ENCODE assay signal across 12 cellular contexts in the genomic region with DNA sequence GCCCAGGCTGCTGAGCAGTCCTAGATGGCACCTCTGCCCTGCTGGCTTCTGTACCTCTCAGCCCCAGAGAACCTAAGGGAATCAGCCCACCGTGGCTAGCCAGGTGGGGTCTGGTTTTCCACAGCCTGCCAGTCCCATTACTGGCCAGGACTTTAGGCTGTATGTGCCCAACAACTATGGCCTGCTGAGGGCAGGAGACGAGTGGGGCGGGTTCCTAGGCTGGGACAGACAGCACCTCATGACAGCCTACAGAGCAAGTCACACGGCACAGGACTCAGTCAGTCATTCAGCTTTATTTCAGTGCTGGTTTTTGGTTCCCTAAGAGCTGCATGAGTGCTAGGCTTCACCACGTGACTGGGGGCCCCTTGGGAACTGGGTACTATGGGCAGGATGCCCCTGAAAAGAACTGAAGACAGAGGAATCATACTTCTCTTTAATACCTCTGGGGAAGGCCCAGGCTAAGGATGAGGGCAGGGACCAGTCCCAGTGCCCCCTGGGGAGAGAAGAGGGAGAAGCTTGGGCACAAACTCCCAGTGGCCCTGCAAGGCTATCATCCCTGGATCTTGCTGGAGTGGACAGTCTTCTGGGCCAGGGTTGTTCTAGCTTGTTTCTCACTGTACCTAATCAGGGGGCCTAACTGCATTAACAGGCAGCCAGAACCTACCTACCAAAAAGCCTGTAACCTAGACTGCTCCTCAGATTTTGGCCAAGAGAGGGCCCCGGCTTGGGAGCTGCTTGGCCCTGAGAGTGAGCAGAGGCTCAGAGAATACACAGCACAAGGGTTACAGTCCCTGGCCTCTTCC. TPM values are rescaled to one million over a fixed set of nuclear protein-coding genes. Genes with fewer than 3 reads are reported as not detected.
A peak's percentile ranks its signal among the peaks of the same experiment; 100 is the strongest.
DNase-seq lines count a peak whose midpoint lies in the region; ATAC-seq, FAIRE-seq and TF ChIP-seq lines count a peak whose summit lies in the region.
"Had no signal": no experiment of that assay in that cellular context is flagged by ENCODE, and none has a peak within 500 bp of the region (broad histone marks: within the 10 kb centered on the region; RNA-seq: fewer than 3 reads in every experiment).

No MANE protein-coding gene starts in this region.

- no peak overlapping the region for H3K4ac ChIP-seq in H1 (replicated peaks; ENCODE audit: insufficient read length, low read depth, low read length)

- H3K4me1 ChIP-seq in OCI-LY1 (ENCODE audit: insufficient read depth, low read length, severe bottlenecking) (peaks cover 27% of the 10 kb centered on the region), H1 (replicated peaks in 1 of 4; ENCODE audit: control insufficient read depth in 3 of 4, insufficient read depth in 4 of 4, low read length in 3 of 4) (no peaks in the 10 kb centered on the region)

- ATAC-seq in stimulated activated effector memory CD8-positive, alpha-beta T cell treated with anti-CD3 and anti-CD28 coated beads, Interleukin-12 subunit alpha, Interleukin-12 subunit beta, amount 100 ng/mL, for 72 hours = no peak
- ATAC-seq in HG03108 (IDR thresholded peaks at IDR 0.05; ENCODE audit: unreplicated experiment) = no peak

- H2BK5ac ChIP-seq in H1 (ENCODE audit: low read depth, low read length) = no peak overlapping the region

- no peak overlapping the region for H2BK15ac ChIP-seq in H1 (ENCODE audit: low read length)

- H4K20me1 ChIP-seq in OCI-LY1 (ENCODE audit: insufficient read depth, low read length) (no peaks in the 10 kb centered on the region), H1 (replicated peaks in 1 of 2; ENCODE audit: control insufficient read depth in 1 of 2, insufficient read depth in 2 of 2, low read length in 2 of 2) (peaks cover 11 to 32% of the 10 kb centered on the region in 2 experiments)

- CTCF ChIA-PET in activated naive CD4-positive, alpha-beta T cell treated with anti-CD3 and anti-CD28 coated beads, Interleukin-2, amount 10 ng/mL, durations not matched to agents 7 days and 5 days (lab: Charles Lee) = interaction anchor here (0.6 to 14.2 kb wide), 10 partner anchors 11 to 257 kb away, joined by 3 to 347 read pairs (median 4); partner anchors contain the start of gene CLK3
- CTCF ChIA-PET in H1 (lab: Charles Lee; ENCODE audit: partially characterized antibody) = interaction anchor here (0.8 to 37.5 kb wide), 20 partner anchors 7 to 257 kb away, joined by 3 to 1439 read pairs (median 6); partner anchors contain the start of genes CLK3, CSK and CYP1A2

- H3K79me1 ChIP-seq in H1 (ENCODE audit: low read depth, low read length) = no peaks in the 10 kb centered on the region; the same call in 1 of the 2 replicates

- H3K9me3 ChIP-seq in OCI-LY1 (ENCODE audit: low read length) = no peaks in the 10 kb centered on the region
- no peaks in the 10 kb centered on the region for H3K9me3 ChIP-seq in H1 (ENCODE audit: insufficient read depth in 2 of 2, low read depth in 1 of 2, low read length in 1 of 2)

- no peaks in the 10 kb centered on the region for H3K9me2 ChIP-seq in OCI-LY1 (ENCODE audit: low read depth, low read length)

- no peaks in the 10 kb centered on the region for H3K27me3 Mint-ChIP-seq in activated naive CD4-positive, alpha-beta T cell treated with anti-CD3 and anti-CD28 coated beads, Interleukin-2, amount 10 ng/mL, durations not matched to agents 7 days and 5 days

- 85% methylated on average over 6 of the region's 6 CpGs; no CpG with 5 or more reads in 1 of the 2 experiments for whole genome bisulfite sequencing in H1 (ENCODE audit: extremely low coverage in 1 of 2, insufficient coverage in 1 of 2, insufficient read length in 1 of 2, insufficient replicate concordance in 2 of 2, low coverage in 1 of 2, low lambda C conversion rate in 2 of 2, missing lambda C conversion rate in 1 of 2), 2 experiments

- peak; percentile 10 for DNase-seq in activated naive CD4-positive, alpha-beta T cell treated with anti-CD3 and anti-CD28 coated beads, Interleukin-2, amount 10 ng/mL, durations not matched to agents 7 days and 5 days
- DNase-seq in activated naive CD4-positive, alpha-beta T cell treated with Interleukin-2 at 50 U/mL for 16 hours = no peak
- no peak for DNase-seq in H1 (ENCODE audit: low read depth in 1 of 2, low spot score in 2 of 2)
- no peak for DNase-seq in stimulated activated effector memory CD8-positive, alpha-beta T cell treated with anti-CD3 and anti-CD28 coated beads, Interleukin-12 subunit alpha, Interleukin-12 subunit beta, amount 100 ng/mL, for 72 hours (ENCODE audit: low spot score in 2 of 2)
- no peak for DNase-seq in NCI-H446 (lab: John Stamatoyannopoulos, UW)
- DNase-seq in NCI-H526 (lab: John Stamatoyannopoulos, UW) = no peak
- DNase-seq: GDM1, NCI-H2107 had no signal

- H3K36me3 Mint-ChIP-seq in activated naive CD4-positive, alpha-beta T cell treated with anti-CD3 and anti-CD28 coated beads, Interleukin-2, amount 10 ng/mL, durations not matched to agents 7 days and 5 days = peaks cover 51% of the 10 kb centered on the region
- peaks cover 84% of the 10 kb centered on the region for H3K36me3 Mint-ChIP-seq in stimulated activated effector memory CD8-positive, alpha-beta T cell treated with anti-CD3 and anti-CD28 coated beads, Interleukin-12 subunit alpha, Interleukin-12 subunit beta, amount 100 ng/mL, for 72 hours

- H3K27ac ChIP-seq in OCI-LY1 (ENCODE audit: low read depth, low read length, poor library complexity, severe bottlenecking) (peak overlapping the region; percentile 31), H1 (ENCODE audit: low read depth, low read length) (no peak overlapping the region)

- no peak overlapping the region for H3K14ac ChIP-seq in H1 (ENCODE audit: insufficient read length)

- no peak for TF ChIP-seq RAD21 in H1 (IDR thresholded peaks at IDR 0.05 in 1 of 2, conservative IDR thresholded peaks at IDR 0.05 in 1 of 2; ENCODE audit: low read depth in 2 of 2, low read length in 2 of 2)

- no peak overlapping the region for H2BK12ac ChIP-seq in H1 (ENCODE audit: low read depth, low read length)

- H3K9me3 Mint-ChIP-seq in activated naive CD4-positive, alpha-beta T cell treated with anti-CD3 and anti-CD28 coated beads, Interleukin-2, amount 10 ng/mL, durations not matched to agents 7 days and 5 days = no peaks in the 10 kb centered on the region
- no peaks in the 10 kb centered on the region for H3K9me3 Mint-ChIP-seq in stimulated activated effector memory CD8-positive, alpha-beta T cell treated with anti-CD3 and anti-CD28 coated beads, Interleukin-12 subunit alpha, Interleukin-12 subunit beta, amount 100 ng/mL, for 72 hours
- H3K9me3 Mint-ChIP-seq: nephron had no signal

- no peak for TF ChIP-seq CTCF in OCI-LY1 (IDR thresholded peaks at IDR 0.05; ENCODE audit: low read length)
- TF ChIP-seq CTCF in H1 (IDR thresholded peaks at IDR 0.05; ENCODE audit: control extremely low read depth in 1 of 3, insufficient read depth in 1 of 3, low read depth in 1 of 3, low read length in 3 of 3) = no peak

- no peak overlapping the region for H2BK20ac ChIP-seq in H1 (ENCODE audit: low read length)

- no peak for TF ChIP-seq POLR2A in H1 (IDR thresholded peaks at IDR 0.05; ENCODE audit: control extremely low read depth in 1 of 2, low read depth in 2 of 2, low read length in 2 of 2)

- H3K9ac ChIP-seq in OCI-LY1 (ENCODE audit: low read length) = no peak overlapping the region
- H3K9ac ChIP-seq in H1 (replicated peaks in 1 of 4; ENCODE audit: extremely low read depth in 1 of 4, low read depth in 3 of 4, low read length in 3 of 4) = no peak overlapping the region

- H2AK5ac ChIP-seq in H1 (ENCODE audit: low read depth, low read length) = no peak overlapping the region

- no peaks in the 10 kb centered on the region for H3F3A ChIP-seq in OCI-LY1 (ENCODE audit: insufficient read depth, low read length)

- no peak overlapping the region for H3K18ac ChIP-seq in H1 (ENCODE audit: extremely low read depth, low read length)

- H3K4me3 ChIP-seq in OCI-LY1 (ENCODE audit: low read depth, low read length, poor library complexity, severe bottlenecking) (no peak overlapping the region), H1 (ENCODE audit: extremely low read depth in 1 of 4, insufficient read depth in 2 of 4, low read depth in 3 of 4, low read length in 4 of 4) (no peak overlapping the region)

- no peaks in the 10 kb centered on the region for H3K23me2 ChIP-seq in H1 (ENCODE audit: low read depth, low read length)

- H2AFZ ChIP-seq in OCI-LY1 (ENCODE audit: low read length) = no peak overlapping the region
- H2AFZ ChIP-seq in H1 (ENCODE audit: low read length) = no peak overlapping the region

- H3K36me3 ChIP-seq in OCI-LY1 (ENCODE audit: insufficient read depth, low read length) = peaks cover 93% of the 10 kb centered on the region
- H3K36me3 ChIP-seq in H1 (ENCODE audit: control insufficient read depth in 2 of 4, insufficient read depth in 4 of 4, low read length in 3 of 4) = peaks cover 33 to 56% (median 41%) of the 10 kb centered on the region in 4 experiments

- peak overlapping the region; percentile 33 for H3K27ac Mint-ChIP-seq in activated naive CD4-positive, alpha-beta T cell treated with anti-CD3 and anti-CD28 coated beads, Interleukin-2, amount 10 ng/mL, durations not matched to agents 7 days and 5 days
- H3K27ac Mint-ChIP-seq in stimulated activated effector memory CD8-positive, alpha-beta T cell treated with anti-CD3 and anti-CD28 coated beads, Interleukin-12 subunit alpha, Interleukin-12 subunit beta, amount 100 ng/mL, for 72 hours = peak overlapping the region; percentile 65
- H3K27ac Mint-ChIP-seq: nephron had no signal

- no peak for FAIRE-seq in H1 (lab: Jason Lieb, UNC)
- FAIRE-seq: islet of Langerhans had no signal

- H4K91ac ChIP-seq in H1 (replicated peaks; ENCODE audit: insufficient read length, low read length) = no peak overlapping the region

- H3K56ac ChIP-seq in H1 (replicated peaks; ENCODE audit: insufficient read length, low read depth, low read length) = no peak overlapping the region

- no peak overlapping the region for H2BK120ac ChIP-seq in H1 (replicated peaks; ENCODE audit: low read depth, low read length)

- no peak overlapping the region for H3K23ac ChIP-seq in H1 (ENCODE audit: insufficient read length)

- POLR2A ChIA-PET in H1 (lab: Charles Lee; ENCODE audit: partially characterized antibody) = interaction anchor here (0.5 to 8.4 kb wide), 8 partner anchors 9 to 153 kb away, joined by 3 to 81 read pairs (median 4); partner anchors contain the start of gene CLK3

- H4K5ac ChIP-seq in H1 (ENCODE audit: insufficient read length, low read depth, low read length) = no peak overlapping the region

- no peak overlapping the region for H3K4me3 Mint-ChIP-seq in activated naive CD4-positive, alpha-beta T cell treated with anti-CD3 and anti-CD28 coated beads, Interleukin-2, amount 10 ng/mL, durations not matched to agents 7 days and 5 days
- H3K4me3 Mint-ChIP-seq in stimulated activated effector memory CD8-positive, alpha-beta T cell treated with anti-CD3 and anti-CD28 coated beads, Interleukin-12 subunit alpha, Interleukin-12 subunit beta, amount 100 ng/mL, for 72 hours = no peak overlapping the region
- H3K4me3 Mint-ChIP-seq: nephron had no signal

- H3K79me2 ChIP-seq in OCI-LY1 (ENCODE audit: insufficient read depth, low read length) (no peaks in the 10 kb centered on the region), H1 (ENCODE audit: control insufficient read depth in 1 of 2, insufficient read depth in 2 of 2, low read length in 2 of 2) (no peaks in the 10 kb centered on the region)

- H3K27me3 ChIP-seq in OCI-LY1 (ENCODE audit: insufficient read depth, low read length) = no peaks in the 10 kb centered on the region
- H3K27me3 ChIP-seq in H1 (replicated peaks in 1 of 4; ENCODE audit: control insufficient read depth in 3 of 4, extremely low read depth in 1 of 4, insufficient read depth in 3 of 4, low read length in 3 of 4) = no peaks in the 10 kb centered on the region

- TF ChIP-seq EP300 in H1 (IDR thresholded peaks at IDR 0.05; ENCODE audit: borderline replicate concordance in 1 of 2, low read depth in 2 of 2, low read length in 2 of 2) = no peak

- no peak overlapping the region for H3K4me2 ChIP-seq in OCI-LY1 (ENCODE audit: low read length)
- no peak overlapping the region for H3K4me2 ChIP-seq in H1 (ENCODE audit: insufficient read depth in 1 of 2, low read depth in 2 of 2, low read length in 2 of 2)

- H3K4me1 Mint-ChIP-seq in activated naive CD4-positive, alpha-beta T cell treated with anti-CD3 and anti-CD28 coated beads, Interleukin-2, amount 10 ng/mL, durations not matched to agents 7 days and 5 days = peaks cover 26% of the 10 kb centered on the region
- no peaks in the 10 kb centered on the region for H3K4me1 Mint-ChIP-seq in stimulated activated effector memory CD8-positive, alpha-beta T cell treated with anti-CD3 and anti-CD28 coated beads, Interleukin-12 subunit alpha, Interleukin-12 subunit beta, amount 100 ng/mL, for 72 hours

- peak overlapping the region; percentile 47; the same call in 1 of the 2 replicates for H4K8ac ChIP-seq in H1 (ENCODE audit: extremely low read depth, insufficient read depth, low read length)

RNA-seq across cellular contexts. Expression of gene CLK3, which starts 14.8 kb away (rescaled TPM):
- 42.4 and 43.5 TPM in 2 replicates for total RNA-seq in H1 (2021; fragmentation: NEBNext Ultra II Directional; extraction: Animal tissue kit (Norgen Biotek cat#: 25700))
- polyA plus RNA-seq in H1 (2011; rRNA removed) = 67.3 and 75.6 TPM in 2 replicates
- polyA plus RNA-seq in H1 (2011; cell fraction: cytosol; rRNA removed) = 75.7 TPM
- polyA plus RNA-seq in H1 (2011; cell fraction: nucleus; rRNA removed) = 149 TPM
- 40.8 to 48.1 TPM (median 45.6 TPM) in 4 replicates for polyA plus RNA-seq in H1 (2012, experiment 1 of 2)
- polyA plus RNA-seq in H1 (2012, experiment 2 of 2) = 24.6 TPM
- polyA plus RNA-seq in H1 (2013, experiment 1 of 2) = 37.3 TPM
- polyA plus RNA-seq in H1 (2013, experiment 2 of 2) = 36.4 TPM
- 48.8 and 72.9 TPM in 2 replicates for polyA minus RNA-seq in H1 (2011; rRNA and poly(A)+ RNA removed)
- 24.0 TPM for polyA minus RNA-seq in H1 (2011; cell fraction: cytosol; rRNA and poly(A)+ RNA removed)
- polyA minus RNA-seq in H1 (2011; cell fraction: nucleus; rRNA and poly(A)+ RNA removed) = 91.8 TPM
